15 cellular contexts compared by ENCODE assay signal in genomic region chr11:119683783-119684182, GRCh38. TPM values are rescaled to one million over a fixed set of nuclear protein-coding genes. Genes with fewer than 3 reads are reported as not detected.
DNase-seq lines count a peak whose midpoint lies in the region; ATAC-seq, FAIRE-seq and TF ChIP-seq lines count a peak whose summit lies in the region.
"Had no signal": no experiment of that assay in that cellular context is flagged by ENCODE, and none has a peak within 500 bp of the region (broad histone marks: within the 10 kb centered on the region; RNA-seq: fewer than 3 reads in every experiment).

No MANE protein-coding gene starts in this region.

- no peaks in the 10 kb centered on the region for H3K9me1 ChIP-seq in keratinocyte (ENCODE audit: control insufficient read depth, extremely low read depth, insufficient read depth, low read length)

- H3K4me3 ChIP-seq in keratinocyte (ENCODE audit: control insufficient read depth in 2 of 3, extremely low read depth in 1 of 3, insufficient read depth in 2 of 3, low read depth in 1 of 3, low read length in 3 of 3) (peak overlapping the region in 1 of 3 experiments; percentile 23), kidney (ENCODE audit: low read length in 2 of 2) (no peak overlapping the region)

- FAIRE-seq in keratinocyte (lab: Jason Lieb, UNC) (no peak), kidney (lab: Jason Lieb, UNC) (no peak), RCC 7860 (lab: Jason Lieb, UNC) (no peak)
- FAIRE-seq: colon, frontal cortex had no signal

- no peak for ATAC-seq in T-helper 17 cell

- peak overlapping the region; percentile 54 for H3K27ac Mint-ChIP-seq in HFFc6
- H3K27ac Mint-ChIP-seq in T-helper 17 cell: no peak overlapping the region
- H3K27ac Mint-ChIP-seq: activated naive CD4-positive, alpha-beta T cell treated with anti-CD3 and anti-CD28 coated beads, Interleukin-2, amount 50 U/mL, for 72 hours had no signal

- no peak overlapping the region for H3K4me3 Mint-ChIP-seq in HFFc6
- peak overlapping the region; percentile 61 for H3K4me3 Mint-ChIP-seq in T-helper 17 cell

- peaks cover 2% of the 10 kb centered on the region; the same call in 1 of the 2 replicates for H3K9me3 Mint-ChIP-seq in HFFc6
- H3K9me3 Mint-ChIP-seq: activated naive CD4-positive, alpha-beta T cell treated with anti-CD3 and anti-CD28 coated beads, Interleukin-2, amount 50 U/mL, for 72 hours had no signal

- intact Hi-C loops in kidney (cut with DNase I): no loop called here

- DNase-seq in HFFc6 (no peak), T-helper 17 cell (no peak), keratinocyte (ENCODE audit: low read depth, low spot score) (no peak), NOMO-1 treated with dmso at 0.1 percent for 144 hours (lab: John Stamatoyannopoulos, UW; ENCODE audit: unreplicated experiment) (no peak), kidney (no peak), RCC 7860 (ENCODE audit: low spot score) (no peak), A172 (ENCODE audit: low spot score) (no peak)
- peak; percentile 27 for DNase-seq in stimulated activated CD8-positive, alpha-beta memory T cell treated with anti-CD3 and anti-CD28 coated beads, Interleukin-4, amount 100 ng/mL, for 48 hours
- DNase-seq: activated CD8-positive, alpha-beta memory T cell treated with anti-CD3 and anti-CD28 coated beads for 24 hours; left colon; NCI-H146; T-helper 2 cell had no signal

- no peaks in the 10 kb centered on the region for H3K27me3 ChIP-seq in keratinocyte (ENCODE audit: control insufficient read depth, extremely low read depth, insufficient read depth, low read length)

- no peak for TF ChIP-seq CTCF in HFFc6 (IDR thresholded peaks at IDR 0.05)
- no peak for TF ChIP-seq CTCF in keratinocyte (optimal IDR thresholded peaks at IDR 0.05 in 1 of 3, IDR thresholded peaks at IDR 0.05 in 1 of 3, conservative IDR thresholded peaks at IDR 0.05 in 1 of 3; ENCODE audit: extremely low read depth in 1 of 3, insufficient read depth in 2 of 3, low read length in 3 of 3)
- TF ChIP-seq CTCF in kidney (IDR thresholded peaks at IDR 0.05; ENCODE audit: borderline replicate concordance, extremely low read depth, insufficient read depth): no peak

- H3K9me3 ChIP-seq in T-helper 17 cell (ENCODE audit: control insufficient read depth, low read length, poor library complexity, severe bottlenecking) (no peaks in the 10 kb centered on the region), keratinocyte (ENCODE audit: control insufficient read depth, low read depth, low read length) (no peaks in the 10 kb centered on the region), kidney (ENCODE audit: control insufficient read depth in 1 of 2, low read length in 2 of 2) (no peaks in the 10 kb centered on the region)

- H4K20me1 ChIP-seq in keratinocyte (ENCODE audit: control insufficient read depth, extremely low read depth, insufficient read depth, low read length): no peaks in the 10 kb centered on the region

- H3K9ac ChIP-seq in keratinocyte (ENCODE audit: control insufficient read depth, extremely low read depth, insufficient read depth, low read length) (peak overlapping the region; percentile 66), kidney (ENCODE audit: low read length in 2 of 2) (no peak overlapping the region)

- H3K4me1 Mint-ChIP-seq in HFFc6 (ENCODE audit: low read depth) (peaks cover 14% of the 10 kb centered on the region), T-helper 17 cell (peaks cover 30% of the 10 kb centered on the region)

- H3K27me3 Mint-ChIP-seq in HFFc6 (ENCODE audit: insufficient read depth) (peaks cover 2% of the 10 kb centered on the region; the same call in 1 of the 2 replicates), T-helper 17 cell (peaks cover 16% of the 10 kb centered on the region)

- peaks cover 1 to 19% of the 10 kb centered on the region in 2 experiments for H3K36me3 ChIP-seq in keratinocyte (ENCODE audit: control insufficient read depth in 2 of 2, extremely low read depth in 1 of 2, insufficient read depth in 2 of 2, low read length in 2 of 2)
- no peaks in the 10 kb centered on the region for H3K36me3 ChIP-seq in kidney (ENCODE audit: control insufficient read depth in 1 of 2, insufficient read depth in 2 of 2, low read length in 2 of 2)

- no peak overlapping the region for H2AFZ ChIP-seq in keratinocyte (ENCODE audit: control insufficient read depth, low read length)

- no peaks in the 10 kb centered on the region for H3K36me3 Mint-ChIP-seq in HFFc6 (ENCODE audit: low read depth)
- no peaks in the 10 kb centered on the region for H3K36me3 Mint-ChIP-seq in T-helper 17 cell (ENCODE audit: low read depth)
- H3K36me3 Mint-ChIP-seq: activated naive CD4-positive, alpha-beta T cell treated with anti-CD3 and anti-CD28 coated beads, Interleukin-2, amount 50 U/mL, for 72 hours had no signal

- H3K4me1 ChIP-seq in keratinocyte (ENCODE audit: control insufficient read depth, extremely low read depth, insufficient read depth, low read length) (peaks cover 73% of the 10 kb centered on the region), kidney (ENCODE audit: control insufficient read depth in 1 of 2, insufficient read depth in 1 of 2, low read depth in 1 of 2, low read length in 2 of 2) (peaks cover 0 to 11% of the 10 kb centered on the region in 2 donors)

- H3K79me2 ChIP-seq in keratinocyte (ENCODE audit: control insufficient read depth, insufficient read depth, low read length): peaks cover 79% of the 10 kb centered on the region

- dilution Hi-C loops in keratinocyte (cut with MboI; ENCODE audit: extremely low pct_ligation_motif_present, low sequenced_read_pairs): no loop called here

- H3K27ac ChIP-seq in keratinocyte (ENCODE audit: control insufficient read depth, insufficient read depth, low read length) (peak overlapping the region; percentile 86), kidney (ENCODE audit: low read depth in 2 of 2, low read length in 2 of 2) (no peak overlapping the region)

- H3K4me2 ChIP-seq in keratinocyte (ENCODE audit: control insufficient read depth, extremely low read depth, insufficient read depth, low read depth, low read length): peak overlapping the region; percentile 64

RNA-seq across cellular contexts. Expression of gene NECTIN1, which starts 45.2 kb away (rescaled TPM):
- total RNA-seq in HFFc6 (2021; fragmentation: NEBNext Ultra II Directional; extraction: Animal tissue kit (Norgen Biotek cat#: 25700)): 1 to 10 TPM; 4.1 to 7.9 (median 6.6) TPM
- total RNA-seq in T-helper 17 cell: 1 to 10 TPM; 5.2 to 5.3 TPM
- polyA plus RNA-seq in keratinocyte: 37.5 to 51.8 TPM (median 39.7 TPM) in 3 replicates
- 15.4 TPM for polyA plus RNA-seq in keratinocyte (2011; ENCODE audit: low read depth)
- polyA plus RNA-seq in keratinocyte (2011; cell fraction: cytosol; rRNA removed): 32.7 and 39.4 TPM in 2 replicates
- polyA plus RNA-seq in keratinocyte (2011; cell fraction: nucleus; rRNA removed): 115 and 134 TPM in 2 replicates
- polyA plus RNA-seq in keratinocyte (2012; ENCODE audit: low replicate concordance): 67.3 and 67.5 TPM in 2 replicates
- polyA minus RNA-seq in keratinocyte: 111 to 317 TPM (median 149 TPM) in 3 replicates
- 75.8 TPM for polyA minus RNA-seq in keratinocyte (2011; cell fraction: cytosol; rRNA and poly(A)+ RNA removed)
- 116 and 161 TPM in 2 replicates for polyA minus RNA-seq in keratinocyte (2011; cell fraction: nucleus; rRNA and poly(A)+ RNA removed)
- total RNA-seq in kidney: 13.2 TPM
- 6.0 TPM for polyA plus RNA-seq in kidney (ENCODE audit: insufficient read depth, low read depth, low replicate concordance)
- 2.9 and 3.0 TPM in 2 replicates for total RNA-seq in A172 (2014; rRNA removed; shearing (Covaris generic))
